ENCODE assay signal across 27 cellular contexts in the genomic region with DNA sequence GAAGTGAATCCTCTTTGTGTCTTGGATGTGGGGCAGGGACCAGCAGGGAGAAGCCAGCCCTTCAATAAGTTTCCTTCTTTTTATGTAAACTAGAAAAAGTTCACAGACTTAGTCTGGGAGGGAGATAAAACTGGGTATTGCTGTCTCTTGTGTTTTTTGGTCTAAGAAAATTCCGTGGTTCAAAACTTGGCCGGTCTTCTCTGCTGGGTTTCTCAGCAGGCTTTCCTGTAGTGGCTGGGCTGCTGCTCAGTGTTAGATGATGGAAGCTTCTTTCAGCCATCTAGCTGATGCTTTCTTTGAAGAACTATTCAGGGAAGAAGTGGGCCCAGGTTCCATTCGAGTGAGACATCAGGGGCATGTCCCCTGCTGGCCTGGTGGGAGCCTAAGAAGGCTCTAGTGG.
"Had no signal": no experiment of that assay in that cellular context is flagged by ENCODE, and none has a peak within 500 bp of the region (broad histone marks: within the 10 kb centered on the region; RNA-seq: fewer than 3 reads in every experiment).

No MANE protein-coding gene starts in this region.

- H3K4me3 ChIP-seq: body of pancreas, colonic mucosa, esophagus squamous epithelium had no signal

- H3K9me3 ChIP-seq: body of pancreas, colonic mucosa, esophagus squamous epithelium had no signal

- H3K27ac ChIP-seq: body of pancreas, colonic mucosa, epithelial cell of prostate, esophagus squamous epithelium, VCaP had no signal

- H3K27ac Mint-ChIP-seq: activated CD4-positive, alpha-beta T cell treated with anti-CD3 and anti-CD28 coated beads, Interleukin-2, amount 10 ng/mL, durations not matched to agents 7 days and 5 days; activated CD8-positive, alpha-beta T cell treated with anti-CD3 and anti-CD28 coated beads for 36 hours; activated naive CD8-positive, alpha-beta T cell; activated T-helper 17 cell treated with anti-CD3 and anti-CD28 coated beads, Interleukin-2, amount 50 U/mL, for 72 hours; T-helper 17 cell; T-helper 2 cell treated with Interferon-gamma antibody and Interleukin-4, amounts not matched to agents 5 μg/mL and 100 μg/mL, for 36 hours; WTC11 had no signal

- H3K4me3 Mint-ChIP-seq: activated CD4-positive, alpha-beta T cell treated with anti-CD3 and anti-CD28 coated beads, Interleukin-2, amount 10 ng/mL, durations not matched to agents 7 days and 5 days; activated CD8-positive, alpha-beta T cell treated with anti-CD3 and anti-CD28 coated beads for 36 hours; activated naive CD8-positive, alpha-beta T cell; activated T-cell treated with anti-CD3 and anti-CD28 coated beads, Interleukin-2, amount 50 U/mL, for 4 hours; activated T-helper 17 cell treated with anti-CD3 and anti-CD28 coated beads, Interleukin-2, amount 50 U/mL, for 72 hours; T-helper 17 cell; T-helper 2 cell treated with Interferon-gamma antibody and Interleukin-4, amounts not matched to agents 5 μg/mL and 100 μg/mL, for 36 hours; WTC11 had no signal

- H3K36me3 ChIP-seq: colonic mucosa had no signal

- ATAC-seq: activated CD8-positive, alpha-beta T cell treated with anti-CD3 and anti-CD28 coated beads for 36 hours; activated T-cell treated with anti-CD3 and anti-CD28 coated beads, Interleukin-2, amount 50 U/mL, for 4 hours; activated T-helper 17 cell treated with anti-CD3 and anti-CD28 coated beads, Interleukin-2, amount 50 U/mL, for 72 hours; body of pancreas; T-helper 17 cell; WTC11 had no signal

- H3K9me3 Mint-ChIP-seq: activated CD4-positive, alpha-beta T cell treated with anti-CD3 and anti-CD28 coated beads, Interleukin-2, amount 10 ng/mL, durations not matched to agents 7 days and 5 days; activated CD8-positive, alpha-beta T cell treated with anti-CD3 and anti-CD28 coated beads for 36 hours; activated T-cell treated with anti-CD3 and anti-CD28 coated beads, Interleukin-2, amount 50 U/mL, for 4 hours; activated T-helper 17 cell treated with anti-CD3 and anti-CD28 coated beads, Interleukin-2, amount 50 U/mL, for 72 hours; T-helper 2 cell treated with Interferon-gamma antibody and Interleukin-4, amounts not matched to agents 5 μg/mL and 100 μg/mL, for 36 hours; WTC11 had no signal

- H3K27me3 Mint-ChIP-seq: activated CD4-positive, alpha-beta T cell treated with anti-CD3 and anti-CD28 coated beads, Interleukin-2, amount 10 ng/mL, durations not matched to agents 7 days and 5 days; activated CD8-positive, alpha-beta T cell treated with anti-CD3 and anti-CD28 coated beads for 36 hours; activated naive CD8-positive, alpha-beta T cell; activated T-helper 17 cell treated with anti-CD3 and anti-CD28 coated beads, Interleukin-2, amount 50 U/mL, for 72 hours; T-helper 17 cell had no signal

- DNase-seq: activated CD4-positive, alpha-beta T cell treated with anti-CD3 and anti-CD28 coated beads for 1 hour; activated CD4-positive, alpha-beta T cell treated with anti-CD3 and anti-CD28 coated beads for 4 hours; activated CD4-positive, alpha-beta T cell treated with anti-CD3 and anti-CD28 coated beads, Interleukin-2, amount 10 ng/mL, durations not matched to agents 7 days and 5 days; activated CD4-positive, alpha-beta T cell treated with anti-CD3 and anti-CD28 coated beads, Interleukin-2, amount 50 U/mL, for 48 hours; activated CD8-positive, alpha-beta memory T cell treated with anti-CD3 and anti-CD28 coated beads for 24 hours; activated CD8-positive, alpha-beta T cell treated with anti-CD3 and anti-CD28 coated beads for 36 hours; activated effector memory CD4-positive, alpha-beta T cell treated with Interleukin-2 at 50 U/mL for 16 hours; activated gamma-delta T cell treated with Interleukin-2 at 50 U/mL for 16 hours; activated naive CD4-positive, alpha-beta T cell treated with anti-CD3 and anti-CD28 coated beads, Interleukin-2, amount 50 U/mL, for 16 hours; activated naive CD4-positive, alpha-beta T cell treated with Interleukin-2 at 50 U/mL for 16 hours; activated T-cell treated with anti-CD3 and anti-CD28 coated beads, Interleukin-2, amount 50 U/mL, for 4 hours; amygdala; aorta; body of pancreas; caudate nucleus; colonic mucosa; effector CD8-positive, alpha-beta T cell; esophagus squamous epithelium; foreskin fibroblast; T-helper 1 cell; T-helper 17 cell had no signal

- H3K4me1 ChIP-seq: body of pancreas, colonic mucosa had no signal
